ENCODE assay signal across 12 cellular contexts in the genomic region with DNA sequence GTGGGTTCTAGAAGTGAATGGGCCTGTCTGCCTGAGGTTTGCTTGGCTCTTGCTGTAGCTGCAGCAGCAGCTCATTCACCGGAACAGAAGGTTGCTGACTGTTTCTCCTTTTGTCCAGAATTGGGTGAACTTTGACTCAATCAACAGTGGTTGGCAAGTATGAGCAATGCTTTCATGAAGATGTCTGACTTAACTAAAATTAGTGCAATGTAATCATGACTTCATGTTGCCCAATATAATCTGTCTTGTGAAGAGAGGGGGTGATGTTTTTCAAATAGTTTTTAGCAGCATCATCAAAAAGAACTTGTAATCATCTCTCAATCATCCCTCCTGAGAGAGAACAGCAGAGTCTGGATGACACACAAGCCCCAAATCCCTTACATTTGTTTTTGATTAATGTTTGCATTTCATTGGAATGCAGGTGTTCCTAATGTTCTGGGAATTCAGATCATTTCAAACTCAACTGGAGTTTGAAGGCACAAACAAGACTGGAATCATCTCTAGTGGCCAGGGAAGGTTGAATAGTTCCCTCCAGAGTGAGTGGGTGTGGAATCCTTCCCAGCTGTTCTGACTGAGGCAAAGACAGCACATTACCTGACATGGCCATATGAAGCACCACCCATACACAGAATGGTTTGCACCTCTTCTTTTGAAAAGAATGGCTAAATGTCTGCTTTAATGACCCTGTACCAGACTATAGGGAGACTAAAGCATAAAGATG.
DNase-seq lines count a peak whose midpoint lies in the region; ATAC-seq, FAIRE-seq and TF ChIP-seq lines count a peak whose summit lies in the region.
"Had no signal": no experiment of that assay in that cellular context is flagged by ENCODE, and none has a peak within 500 bp of the region (broad histone marks: within the 10 kb centered on the region; RNA-seq: fewer than 3 reads in every experiment).

No MANE protein-coding gene starts in this region.

- peaks cover 8% of the 10 kb centered on the region; the same call in 1 of the 2 replicates for H3K9me2 ChIP-seq in GM23338 (ENCODE audit: insufficient read depth)

- TF ChIP-seq RAD21 in HepG2 (CRISPR knock-in tag; IDR thresholded peaks at IDR 0.05) = no peak

- H3K27me3 ChIP-seq in MG63 (no peaks in the 10 kb centered on the region), HepG2 (ENCODE audit: control insufficient read depth in 1 of 2, insufficient read depth in 2 of 2, low read length in 2 of 2) (no peaks in the 10 kb centered on the region; a peak in 1 of 5 replicates), GM23338 (ENCODE audit: insufficient read depth) (no peaks in the 10 kb centered on the region)
- H3K27me3 ChIP-seq: colonic mucosa, ovary had no signal

- TF ChIP-seq EP300 in HepG2 (IDR thresholded peaks at IDR 0.05; ENCODE audit: low read depth in 2 of 2, low read length in 2 of 2) (no peak), HepG2 (CRISPR knock-in tag; IDR thresholded peaks at IDR 0.05; ENCODE audit: borderline replicate concordance) (no peak)

- no peaks in the 10 kb centered on the region for H3F3A ChIP-seq in GM23338 (replicated peaks; ENCODE audit: low read depth)

- H3K4me3 Mint-ChIP-seq in GM23338 = no peak overlapping the region
- H3K4me3 Mint-ChIP-seq: CD4-positive, alpha-beta T cell had no signal

- H4K20me1 ChIP-seq in HepG2 (ENCODE audit: insufficient read depth, low read length) = no peaks in the 10 kb centered on the region
- no peaks in the 10 kb centered on the region for H4K20me1 ChIP-seq in GM23338 (replicated peaks; ENCODE audit: insufficient read depth)

- H3K4me3 ChIP-seq in MG63 (no peak overlapping the region), astrocyte of the spinal cord (ENCODE audit: low read depth, low read length) (no peak overlapping the region), HepG2 (replicated peaks in 1 of 3; ENCODE audit: insufficient read depth in 1 of 3, low read depth in 2 of 3, low read length in 3 of 3) (no peak overlapping the region), GM23338 (no peak overlapping the region)
- H3K4me3 ChIP-seq: colonic mucosa, ovary had no signal

- TF ChIP-seq CTCF in AG09319 (IDR thresholded peaks at IDR 0.05; ENCODE audit: low read depth, low read length) = no peak
- no peak for TF ChIP-seq CTCF in astrocyte of the spinal cord (IDR thresholded peaks at IDR 0.05; ENCODE audit: low read depth, low read length)
- no peak for TF ChIP-seq CTCF in HepG2 (CRISPR knock-in tag; IDR thresholded peaks at IDR 0.05)
- no peak for TF ChIP-seq CTCF in GM23338 (conservative IDR thresholded peaks at IDR 0.05; ENCODE audit: low read depth in 2 of 2)

- intact Hi-C loops in HepG2 (cut with micrococcal nuclease; ENCODE audit: unreplicated experiment) = no loop called here

- in situ Hi-C loops in astrocyte of the spinal cord (cut with HindIII; ENCODE audit: low sequenced_read_pairs) = no loop called here
- in situ Hi-C loops in HepG2 (cut with HindIII; ENCODE audit: extremely low pct_ligation_motif_present, low pct_unique_long_range_greater_than_20kb) = no loop called here

- no peak overlapping the region for H3K27ac ChIP-seq in HepG2 (ENCODE audit: extremely low read length, insufficient read depth, low read length)
- H3K27ac ChIP-seq in GM23338 (ENCODE audit: low read depth) = no peak overlapping the region
- H3K27ac ChIP-seq: colonic mucosa, ovary had no signal

- H3K27ac Mint-ChIP-seq in GM23338 = no peak overlapping the region
- H3K27ac Mint-ChIP-seq: CD4-positive, alpha-beta T cell had no signal

- H3K4me2 ChIP-seq in HepG2 (ENCODE audit: low read depth, low read length) = no peak overlapping the region
- no peak overlapping the region for H3K4me2 ChIP-seq in GM23338

- TF ChIP-seq POLR2A in HepG2 (IDR thresholded peaks at IDR 0.05; ENCODE audit: insufficient read depth in 1 of 2, low read depth in 2 of 2, low read length in 2 of 2) = no peak

- ATAC-seq in HepG2 = peak; percentile 36; the same call in 1 of the 3 replicates
- no peak for ATAC-seq in GM23338

- no peaks in the 10 kb centered on the region for H3K9me3 ChIP-seq in MG63
- no peaks in the 10 kb centered on the region for H3K9me3 ChIP-seq in HepG2 (ENCODE audit: low read length)
- H3K9me3 ChIP-seq: colonic mucosa, ovary had no signal

- no peak for FAIRE-seq in HepG2 (lab: Jason Lieb, UNC)

- H3K4me1 Mint-ChIP-seq in GM23338 = no peaks in the 10 kb centered on the region

- DNase-seq in AG09319 (ENCODE audit: extremely low read depth, low read depth) (peak; percentile 86), MG63 (peak; percentile 67), astrocyte of the spinal cord (ENCODE audit: low read depth, low spot score) (peak; percentile 86), HepG2 (ENCODE audit: low spot score) (peak; percentile 35), GM23338 (ENCODE audit: low spot score) (no peak), NCI-H1436 (lab: John Stamatoyannopoulos, UW) (no peak), NCI-H524 treated with DMSO at 0.1 percent for 48 hours (lab: John Stamatoyannopoulos, UW) (no peak)
- no peak for DNase-seq in stimulated activated CD4-positive, alpha-beta T cell treated with anti-CD3 and anti-CD28 coated beads, Interleukin-4, amount 100 ng/mL, for 1 hour
- DNase-seq: CD4-positive, alpha-beta T cell; colonic mucosa; NCI-H2081 treated with DMSO at 0.1 percent for 48 hours; ovary had no signal

- no TSS peak for BruUV-seq in HepG2 (replicated peaks; lab: Mats Ljungman, UMichigan)

- H3K4me1 ChIP-seq in HepG2 (ENCODE audit: insufficient read depth, low read length) (no peaks in the 10 kb centered on the region), GM23338 (ENCODE audit: insufficient read depth) (no peaks in the 10 kb centered on the region)
- H3K4me1 ChIP-seq: colonic mucosa had no signal

- peaks cover 5% of the 10 kb centered on the region for H3K27me3 Mint-ChIP-seq in GM23338 (ENCODE audit: insufficient read depth, low read depth, poor library complexity)

- H3K9ac ChIP-seq in HepG2 (ENCODE audit: insufficient read depth, low read depth, low read length) = no peak overlapping the region

- H3K36me3 Mint-ChIP-seq in GM23338 (ENCODE audit: low read depth) = no peaks in the 10 kb centered on the region

- no peaks in the 10 kb centered on the region; the same call in 2 of the 3 replicates for H3K9me3 Mint-ChIP-seq in GM23338

- WGBS in HepG2 (ENCODE audit: low lambda C conversion rate) = no CpG with 5 or more reads among the region's 1 CpG

- H2AFZ ChIP-seq in HepG2 (ENCODE audit: low read length) (no peak overlapping the region), GM23338 (no peak overlapping the region)

- H3K79me2 ChIP-seq in HepG2 (ENCODE audit: insufficient read depth, low read length) (no peaks in the 10 kb centered on the region), GM23338 (replicated peaks; ENCODE audit: insufficient read depth) (no peaks in the 10 kb centered on the region)

- POLR2A ChIA-PET in HepG2 (lab: Yijun Ruan, JAX) = no interaction called here

- CTCF ChIA-PET in HepG2 (lab: Yijun Ruan, JAX; ENCODE audit: low intra/inter-chr PET ratio, low total read pairs) = no interaction called here

- H3K36me3 ChIP-seq in MG63 (no peaks in the 10 kb centered on the region), HepG2 (replicated peaks in 1 of 2; ENCODE audit: control insufficient read depth in 1 of 2, insufficient read depth in 2 of 2, low read length in 2 of 2) (no peaks in the 10 kb centered on the region), GM23338 (ENCODE audit: insufficient read depth) (no peaks in the 10 kb centered on the region)
- H3K36me3 ChIP-seq: colonic mucosa, ovary had no signal

TF ChIP-seq in HepG2, 621 proteins besides CTCF, POLR2A, EP300 and RAD21:
- TF ChIP-seq, protein P1, sequence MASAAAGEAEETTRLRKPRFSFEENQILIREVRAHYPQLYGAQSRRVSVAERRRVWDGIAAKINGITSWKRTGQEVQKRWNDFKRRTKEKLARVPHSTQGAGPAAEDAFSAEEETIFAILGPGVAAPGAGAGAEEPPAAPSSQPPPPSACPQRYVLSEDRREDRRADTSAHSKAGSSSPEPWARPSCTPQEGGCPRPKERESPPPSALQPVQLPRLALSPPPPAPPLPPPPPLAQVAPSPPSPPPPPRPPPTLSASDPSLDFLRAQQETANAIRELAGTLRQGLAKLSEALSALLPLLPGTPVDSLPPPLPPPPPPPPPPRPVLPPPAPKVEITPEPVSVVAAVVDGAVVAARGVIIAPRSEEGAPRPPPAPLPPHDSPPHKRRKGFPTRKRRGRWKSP (CRISPR knock-in tag; IDR thresholded peaks at IDR 0.05) = no peak
- TF ChIP-seq ZNF660 (CRISPR knock-in tag; IDR thresholded peaks at IDR 0.05; ENCODE audit: borderline replicate concordance, low read depth) (no peak), ZBTB3 (CRISPR knock-in tag; IDR thresholded peaks at IDR 0.05; ENCODE audit: borderline replicate concordance, low read depth) (no peak), MAFF (IDR thresholded peaks at IDR 0.05; ENCODE audit: low read depth, low read length) (peak; percentile 9; the same call in 1 of the 2 replicates), CEBPB (IDR thresholded peaks at IDR 0.05; ENCODE audit: borderline replicate concordance, low read depth, low read length) (peak; percentile 34; the same call in 1 of the 2 replicates)

TF ChIP-seq in GM23338, 12 proteins besides CTCF, POLR2A, EP300 and RAD21 (continues in another document):
- TF ChIP-seq EZH2 (IDR thresholded peaks at IDR 0.05; ENCODE audit: low read depth, unreplicated experiment) = no peak
- TF ChIP-seq CREB1 (CRISPR knock-in tag; IDR thresholded peaks at IDR 0.05; ENCODE audit: low read depth) = no peak

Comparison
In these comparisons a context has a peak if more than half of its experiments do, and no peak if none do; other contexts are left out.
1. DNase-seq: peak in AG09319 (single experiment), MG63 (single experiment), astrocyte of the spinal cord (single experiment) and HepG2 (single experiment); none in GM23338 (single experiment), stimulated activated CD4-positive, alpha-beta T cell treated with anti-CD3 and anti-CD28 coated beads, Interleukin-4, amount 100 ng/mL, for 1 hour (single experiment), NCI-H1436 (single experiment) and NCI-H524 treated with DMSO at 0.1 percent for 48 hours (single experiment).